Comparison of ENCODE assay signal across 32 cellular contexts in the genomic region with DNA sequence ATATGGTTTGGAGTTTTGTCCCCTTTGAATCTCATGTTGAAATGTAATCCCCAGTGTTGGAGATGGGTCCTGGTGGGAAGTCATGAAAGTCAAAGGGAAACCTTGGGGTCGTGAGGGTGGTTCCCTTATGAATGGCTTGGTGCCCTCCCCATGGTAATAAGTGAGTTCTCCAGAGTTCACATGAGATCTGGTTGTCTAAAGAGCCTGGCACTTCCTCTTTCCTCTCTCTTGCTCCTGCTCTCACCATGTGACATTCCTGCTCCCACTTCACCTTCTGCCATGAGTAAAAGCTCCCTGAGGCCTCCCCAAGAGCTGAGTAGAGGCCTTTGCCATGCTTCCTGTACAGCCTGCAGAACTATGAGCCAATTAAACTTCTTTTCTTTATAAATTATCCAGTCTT. TPM values are rescaled to one million over a fixed set of nuclear protein-coding genes. Genes with fewer than 3 reads are reported as not detected.
"Had no signal": no experiment of that assay in that cellular context is flagged by ENCODE, and none has a peak within 500 bp of the region (broad histone marks: within the 10 kb centered on the region; RNA-seq: fewer than 3 reads in every experiment).

No MANE protein-coding gene starts in this region.

- H3K27me3 ChIP-seq: ascending aorta, breast epithelium, colonic mucosa, esophagus muscularis mucosa, foreskin keratinocyte, gastroesophageal sphincter, hepatocyte had no signal

- H2AFZ ChIP-seq: hepatocyte had no signal

- H3K36me3 ChIP-seq: ascending aorta, breast epithelium, cardiac muscle cell, colonic mucosa, esophagus muscularis mucosa, gastroesophageal sphincter, heart right ventricle had no signal

- ATAC-seq: activated naive CD4-positive, alpha-beta T cell treated with anti-CD3 and anti-CD28 coated beads, Interleukin-2, amount 50 U/mL, for 72 hours; activated T-cell treated with anti-CD3 and anti-CD28 coated beads, Interleukin-2, amount 50 U/mL, for 72 hours; effector memory CD8-positive, alpha-beta T cell; foreskin keratinocyte; gastroesophageal sphincter; heart right ventricle; WTC11 had no signal

- H3K79me2 ChIP-seq: hepatocyte had no signal

- H3K9me3 ChIP-seq: ascending aorta, breast epithelium, colonic mucosa, esophagus muscularis mucosa, gastroesophageal sphincter, heart right ventricle had no signal

- H3K27ac ChIP-seq: ascending aorta, breast epithelium, cardiac muscle cell, colonic mucosa, dorsolateral prefrontal cortex, esophagus muscularis mucosa, foreskin keratinocyte, gastroesophageal sphincter, heart right ventricle, hepatocyte, VCaP had no signal

- DNase-seq: activated CD4-positive, alpha-beta memory T cell treated with anti-CD3 and anti-CD28 coated beads, Interleukin-2, amount 10 ng/mL, durations not matched to agents 7 days and 5 days; activated CD4-positive, alpha-beta T cell treated with anti-CD3 and anti-CD28 coated beads for 1 hour; activated CD4-positive, alpha-beta T cell treated with anti-CD3 and anti-CD28 coated beads for 4 hours; activated CD4-positive, alpha-beta T cell treated with anti-CD3 and anti-CD28 coated beads, Interleukin-2, amount 10 ng/mL, durations not matched to agents 7 days and 5 days; activated CD4-positive, alpha-beta T cell treated with anti-CD3 and anti-CD28 coated beads, Interleukin-2, amount 50 U/mL, for 4 hours; activated CD8-positive, alpha-beta memory T cell treated with anti-CD3 and anti-CD28 coated beads, Interleukin-2, amount 50 U/mL, for 48 hours; activated gamma-delta T cell; activated naive CD4-positive, alpha-beta T cell; activated naive CD4-positive, alpha-beta T cell treated with anti-CD3 and anti-CD28 coated beads, Interleukin-2, amount 10 ng/mL, durations not matched to agents 7 days and 5 days; activated naive CD8-positive, alpha-beta T cell treated with anti-CD3 and anti-CD28 coated beads, Interleukin-2, amount 10 ng/mL, durations not matched to agents 7 days and 5 days; activated T-cell treated with anti-CD3 and anti-CD28 coated beads for 4 hours; activated T-cell treated with anti-CD3 and anti-CD28 coated beads, Interleukin-2, amount 50 U/mL, for 24 hours; activated T-cell treated with anti-CD3 and anti-CD28 coated beads, Interleukin-2, amount 50 U/mL, for 72 hours; central memory CD4-positive, alpha-beta T cell; cerebellar nuclear complex; colonic mucosa; dorsolateral prefrontal cortex; effector memory CD8-positive, alpha-beta T cell; erythroblast; foreskin keratinocyte; heart right ventricle; T-helper 2 cell had no signal

- H3K4me1 ChIP-seq: ascending aorta, breast epithelium, colonic mucosa, foreskin keratinocyte had no signal

- H3K4me2 ChIP-seq: hepatocyte had no signal

- FAIRE-seq: TTC549 had no signal

- H3K4me3 ChIP-seq: ascending aorta, breast epithelium, cardiac muscle cell, colonic mucosa, dorsolateral prefrontal cortex, esophagus muscularis mucosa, gastroesophageal sphincter, heart right ventricle, hepatocyte had no signal

RNA-seq across cellular contexts. Expression of a gene that starts 5.5 kb away (rescaled TPM):
- total RNA-seq: cardiac muscle cell had no signal
- polyA plus RNA-seq: cardiac muscle cell had no signal
